In the genomic region with DNA sequence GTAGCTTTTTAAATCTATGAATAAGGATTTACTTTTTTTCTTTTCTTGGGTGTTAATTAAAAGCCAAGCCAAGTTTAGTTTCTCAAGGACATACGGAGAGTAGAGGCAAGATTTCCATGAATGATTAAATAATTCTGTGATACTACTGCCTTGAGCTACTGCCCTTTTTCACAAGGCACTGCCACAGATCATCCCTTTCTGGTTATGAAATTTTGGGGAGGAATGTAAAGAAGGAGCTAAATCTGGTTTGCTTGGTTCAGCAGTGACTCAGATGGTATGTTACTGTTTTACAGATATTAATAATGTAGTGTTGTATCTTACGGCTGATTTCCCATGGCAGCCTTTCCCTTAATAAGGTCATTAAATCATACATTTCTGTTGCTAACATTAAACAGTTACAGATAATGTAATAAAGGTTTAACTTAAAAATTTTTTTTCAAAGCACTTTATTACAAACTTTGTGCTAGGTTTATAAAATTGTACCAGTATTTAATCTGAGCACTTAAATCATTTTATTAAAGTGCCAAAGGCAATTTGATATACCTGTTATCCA, we compare ENCODE assay signal across 8 cellular contexts. TPM values are rescaled to one million over a fixed set of nuclear protein-coding genes. Genes with fewer than 3 reads are reported as not detected.
A peak's percentile ranks its signal among the peaks of the same experiment; 100 is the strongest.
DNase-seq lines count a peak whose midpoint lies in the region; ATAC-seq and TF ChIP-seq lines count a peak whose summit lies in the region.

No MANE protein-coding gene starts in this region.

- POLR2A ChIA-PET in AG04449 (lab: Yijun Ruan, JAX) = interaction anchor here (0.7 to 1.0 kb wide), 3 partner anchors 23 to 738 kb away, joined by 4 to 6 read pairs (median 5); no protein-coding TSS in a partner anchor

- no peak overlapping the region for H2AFZ ChIP-seq in KMS-11 (ENCODE audit: low read depth)

- H4K20me1 ChIP-seq in KMS-11 (ENCODE audit: insufficient read depth) = no peaks in the 10 kb centered on the region

- CTCF ChIA-PET in AG04449 (lab: Yijun Ruan, JAX) = interaction anchor here (0.7 to 1.5 kb wide), 6 partner anchors 10 to 306 kb away, joined by 3 to 5 read pairs (median 4); no protein-coding TSS in a partner anchor

- H3K9me3 ChIP-seq in body of pancreas (no peaks in the 10 kb centered on the region), mucosa of stomach (ENCODE audit: control insufficient read depth, low read length) (no peaks in the 10 kb centered on the region)

- H3K27me3 ChIP-seq in KMS-11 (ENCODE audit: insufficient read depth, low read depth) (no peaks in the 10 kb centered on the region), body of pancreas (no peaks in the 10 kb centered on the region), mucosa of stomach (ENCODE audit: control insufficient read depth, insufficient read depth, low read length) (no peaks in the 10 kb centered on the region)

- no peak overlapping the region for H3K27ac ChIP-seq in KMS-11
- H3K27ac ChIP-seq in body of pancreas = peak overlapping the region in 3 of 4 donors; percentile 99 to 100 (median 99)

- H3K4me1 ChIP-seq in KMS-11 (ENCODE audit: low read depth, poor library complexity, severe bottlenecking) (peaks cover 19% of the 10 kb centered on the region), body of pancreas (peaks cover 44% of the 10 kb centered on the region), mucosa of stomach (ENCODE audit: control insufficient read depth, insufficient read depth, low read length) (peaks cover 19% of the 10 kb centered on the region)

- intact Hi-C loops in body of pancreas (cut with DNase I) = no loop called here

- WGBS in body of pancreas, 2 donors = 2 to 4% methylated on average over 2 of the region's 2 CpGs

- H3K9ac ChIP-seq in KMS-11 (no peak overlapping the region; the same call in 1 of the 2 replicates), mucosa of stomach (ENCODE audit: low read length) (peak overlapping the region; percentile 99)

- TF ChIP-seq POLR2A in body of pancreas (IDR thresholded peaks at IDR 0.05) = no peak

- peaks cover 65% of the 10 kb centered on the region for H3K79me2 ChIP-seq in KMS-11 (ENCODE audit: insufficient read depth, low read depth)

- ATAC-seq in body of pancreas (no peak), GM18517 (IDR thresholded peaks at IDR 0.05; ENCODE audit: unreplicated experiment) (no peak), GM19351 (IDR thresholded peaks at IDR 0.05; ENCODE audit: unreplicated experiment) (no peak)

- peak overlapping the region; percentile 98 for H3K4me3 ChIP-seq in AG04449 (ENCODE audit: low read depth, low read length)
- H3K4me3 ChIP-seq in KMS-11 (IDR thresholded peaks at IDR 0.05; ENCODE audit: insufficient read depth, low read depth, low read length) = no peak overlapping the region
- no peak overlapping the region for H3K4me3 ChIP-seq in body of pancreas
- no peak overlapping the region for H3K4me3 ChIP-seq in mucosa of stomach (ENCODE audit: low read length)

- DNase-seq in AG04449 (ENCODE audit: low read depth, low spot score) (peak; percentile 44), body of pancreas (no peak), activated gamma-delta T cell (lab: John Stamatoyannopoulos, UW) (no peak), DMS79 (lab: John Stamatoyannopoulos, UW) (no peak)

- H3K4me2 ChIP-seq in KMS-11 = peak overlapping the region; percentile 58

- TF ChIP-seq CTCF in AG04449 (IDR thresholded peaks at IDR 0.05; ENCODE audit: insufficient read depth, low read length, missing control alignments) = no peak
- no peak for TF ChIP-seq CTCF in KMS-11 (conservative IDR thresholded peaks at IDR 0.05; ENCODE audit: low read depth, low read length)
- no peak for TF ChIP-seq CTCF in body of pancreas (IDR thresholded peaks at IDR 0.05)

- no peaks in the 10 kb centered on the region for H3K36me3 ChIP-seq in KMS-11 (ENCODE audit: insufficient read depth)
- H3K36me3 ChIP-seq in body of pancreas (replicated peaks in 1 of 2; ENCODE audit: insufficient read depth in 1 of 2, low read depth in 2 of 2) = no peaks in the 10 kb centered on the region
- H3K36me3 ChIP-seq in mucosa of stomach (ENCODE audit: control insufficient read depth, insufficient read depth, low read length) = no peaks in the 10 kb centered on the region

RNA-seq across cellular contexts. Expression of a gene that starts 2.6 kb away (rescaled TPM):
- 100 to 1,000 TPM; 106 to 147 TPM for total RNA-seq in body of pancreas
